11 cellular contexts compared by ENCODE assay signal in the genomic region with DNA sequence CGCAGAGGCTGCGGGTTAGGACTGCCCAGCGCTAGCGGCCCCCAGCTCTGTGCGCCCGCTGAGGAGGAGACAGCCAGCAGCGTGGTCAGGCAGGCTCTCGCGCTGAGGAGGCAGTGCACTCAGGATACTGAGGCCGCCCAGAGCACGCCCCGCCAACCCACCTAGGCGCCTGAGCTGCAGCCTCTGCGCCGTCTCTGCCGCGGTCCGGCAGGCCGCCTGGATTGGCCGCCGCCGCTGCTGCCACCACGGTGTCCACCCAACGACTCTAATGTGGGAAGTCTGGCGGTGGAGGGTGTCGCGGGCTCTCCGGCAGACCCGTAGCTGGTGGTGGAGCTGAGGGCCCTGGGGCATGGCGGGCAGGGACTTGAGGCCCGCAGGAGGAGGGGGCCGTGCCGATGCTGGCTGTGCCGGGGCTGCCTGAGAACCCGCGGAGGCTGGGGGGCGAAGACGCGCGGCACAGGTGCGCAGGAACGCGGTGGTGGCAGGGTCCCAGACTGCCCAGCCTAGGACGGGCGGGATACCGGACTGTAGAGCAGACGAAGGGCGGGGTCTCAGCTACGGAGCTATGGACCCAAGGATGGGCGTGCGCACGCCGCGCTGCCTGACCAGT.
A peak's percentile ranks its signal among the peaks of the same experiment; 100 is the strongest.
DNase-seq lines count a peak whose midpoint lies in the region; ATAC-seq and TF ChIP-seq lines count a peak whose summit lies in the region.
"Had no signal": no experiment of that assay in that cellular context is flagged by ENCODE, and none has a peak within 500 bp of the region (broad histone marks: within the 10 kb centered on the region; RNA-seq: fewer than 3 reads in every experiment).

No MANE protein-coding gene starts in this region.

- no peak overlapping the region for H3K27ac Mint-ChIP-seq in natural killer cell treated with Interleukin-12 subunit alpha and Interleukin-12 subunit beta and Interleukin-15 and Interleukin-18, amount 100 ng/mL, for 72 hours
- H3K27ac Mint-ChIP-seq in natural killer cell (no peak overlapping the region), nephron progenitor cell (no peak overlapping the region), Calu3 (ENCODE audit: unreplicated experiment) (no peak overlapping the region)

- CTCF ChIA-PET in Calu3 (lab: Charles Lee) = no interaction called here

- peaks cover 36 to 54% of the 10 kb centered on the region in 2 donors for H3K27me3 Mint-ChIP-seq in natural killer cell treated with Interleukin-12 subunit alpha and Interleukin-12 subunit beta and Interleukin-15 and Interleukin-18, amount 100 ng/mL, for 72 hours
- H3K27me3 Mint-ChIP-seq in natural killer cell (ENCODE audit: low read depth in 2 of 2) = peaks cover 49 to 55% of the 10 kb centered on the region in 2 donors
- H3K27me3 Mint-ChIP-seq in nephron progenitor cell (ENCODE audit: low read depth, poor library complexity) = peaks cover 95% of the 10 kb centered on the region
- H3K27me3 Mint-ChIP-seq in Calu3 (ENCODE audit: unreplicated experiment) = peaks cover 29% of the 10 kb centered on the region

- no peaks in the 10 kb centered on the region for H3K4me1 Mint-ChIP-seq in natural killer cell treated with Interleukin-12 subunit alpha and Interleukin-12 subunit beta and Interleukin-15 and Interleukin-18, amount 100 ng/mL, for 72 hours (ENCODE audit: low read depth in 2 of 2)
- H3K4me1 Mint-ChIP-seq in natural killer cell (no peaks in the 10 kb centered on the region), nephron progenitor cell (peaks cover 5% of the 10 kb centered on the region), Calu3 (ENCODE audit: low read depth, unreplicated experiment) (no peaks in the 10 kb centered on the region)

- no peaks in the 10 kb centered on the region for H3K27me3 ChIP-seq in aorta (ENCODE audit: control insufficient read depth in 1 of 2, insufficient read depth in 2 of 2, low read length in 1 of 2)
- H3K27me3 ChIP-seq: BLaER1 treated with 17β-estradiol and CSF1 and Interleukin-3, amounts not matched to agents 10 nM and 100 nM; MG63 had no signal

- H3K4me1 ChIP-seq in aorta (ENCODE audit: control insufficient read depth in 1 of 2, insufficient read depth in 2 of 2, low read length in 2 of 2) = no peaks in the 10 kb centered on the region

- 1 to 2% methylated on average over 51 to 54 of the region's 54 CpGs for WGBS in aorta, 2 donors

- TF ChIP-seq CTCF in natural killer cell (IDR thresholded peaks at IDR 0.05) (no peak), fibroblast of pulmonary artery (IDR thresholded peaks at IDR 0.05; ENCODE audit: low read length, missing control alignments) (no peak), nephron progenitor cell (IDR thresholded peaks at IDR 0.05) (no peak), Calu3 (IDR thresholded peaks at IDR 0.05; ENCODE audit: unreplicated experiment) (no peak)

- H3K4me3 ChIP-seq in fibroblast of pulmonary artery (replicated peaks; ENCODE audit: low read depth, low read length) (no peak overlapping the region), aorta (ENCODE audit: low read length in 2 of 2) (no peak overlapping the region)
- H3K4me3 ChIP-seq: BLaER1 treated with 17β-estradiol and CSF1 and Interleukin-3, amounts not matched to agents 10 nM and 100 nM; MG63 had no signal

- no peak for DNase-seq in natural killer cell treated with Interleukin-12 subunit alpha and Interleukin-12 subunit beta and Interleukin-15 and Interleukin-18, amount 100 ng/mL, for 72 hours (ENCODE audit: low spot score)
- DNase-seq in natural killer cell = no peak
- peak; percentile 1 for DNase-seq in fibroblast of pulmonary artery (ENCODE audit: low read depth)
- DNase-seq in nephron progenitor cell = peak; percentile 62
- DNase-seq in aorta = peak in 1 of 2 donors; percentile 45
- DNase-seq in Calu3 = no peak
- DNase-seq in activated CD8-positive, alpha-beta memory T cell treated with anti-CD3 and anti-CD28 coated beads for 24 hours = no peak
- DNase-seq: MG63 had no signal

- BruUV-seq in Calu3 (replicated peaks; lab: Mats Ljungman, UMichigan) = no TSS peak

- H3K9me3 ChIP-seq in aorta (ENCODE audit: control insufficient read depth, low read length) = no peaks in the 10 kb centered on the region
- H3K9me3 ChIP-seq: MG63 had no signal

- H3K36me3 Mint-ChIP-seq in natural killer cell treated with Interleukin-12 subunit alpha and Interleukin-12 subunit beta and Interleukin-15 and Interleukin-18, amount 100 ng/mL, for 72 hours = no peaks in the 10 kb centered on the region
- H3K36me3 Mint-ChIP-seq in natural killer cell (no peaks in the 10 kb centered on the region), nephron progenitor cell (ENCODE audit: low read depth) (no peaks in the 10 kb centered on the region), Calu3 (ENCODE audit: insufficient read depth, unreplicated experiment) (no peaks in the 10 kb centered on the region)

- H3K36me3 ChIP-seq in aorta (ENCODE audit: control insufficient read depth in 1 of 2, insufficient read depth in 2 of 2, low read length in 1 of 2) = no peaks in the 10 kb centered on the region
- H3K36me3 ChIP-seq: BLaER1 treated with 17β-estradiol and CSF1 and Interleukin-3, amounts not matched to agents 10 nM and 100 nM; MG63 had no signal

- H3K9me3 Mint-ChIP-seq in natural killer cell treated with Interleukin-12 subunit alpha and Interleukin-12 subunit beta and Interleukin-15 and Interleukin-18, amount 100 ng/mL, for 72 hours = no peaks in the 10 kb centered on the region
- H3K9me3 Mint-ChIP-seq in natural killer cell = no peaks in the 10 kb centered on the region
- peaks cover 11% of the 10 kb centered on the region for H3K9me3 Mint-ChIP-seq in nephron progenitor cell
- H3K9me3 Mint-ChIP-seq in Calu3 (ENCODE audit: low read depth, unreplicated experiment) = no peaks in the 10 kb centered on the region

- intact Hi-C loops in natural killer cell (cut with micrococcal nuclease) (no loop called here), aorta (cut with DNase I) (no loop called here), Calu3 (cut with micrococcal nuclease; ENCODE audit: unreplicated experiment) (no loop called here)

- ATAC-seq in natural killer cell treated with Interleukin-12 subunit alpha and Interleukin-12 subunit beta and Interleukin-15 and Interleukin-18, amount 100 ng/mL, for 72 hours = peak; percentile 33 to 40
- ATAC-seq in natural killer cell (no peak), aorta (ENCODE audit: low FRiP score) (peak; percentile 69), GM21529 (IDR thresholded peaks at IDR 0.05; ENCODE audit: unreplicated experiment) (no peak)

- H3K4me3 Mint-ChIP-seq in natural killer cell treated with Interleukin-12 subunit alpha and Interleukin-12 subunit beta and Interleukin-15 and Interleukin-18, amount 100 ng/mL, for 72 hours = no peak overlapping the region
- H3K4me3 Mint-ChIP-seq in natural killer cell = no peak overlapping the region
- peak overlapping the region; percentile 78 for H3K4me3 Mint-ChIP-seq in nephron progenitor cell
- H3K4me3 Mint-ChIP-seq in Calu3 (ENCODE audit: low read depth, unreplicated experiment) = no peak overlapping the region

- no peak overlapping the region for H3K27ac ChIP-seq in aorta (ENCODE audit: low read depth in 1 of 2, low read length in 2 of 2)
- H3K27ac ChIP-seq: BLaER1 treated with 17β-estradiol and CSF1 and Interleukin-3, amounts not matched to agents 10 nM and 100 nM; RWPE1 had no signal

Comparison
In these comparisons a context has a peak if more than half of its experiments do, and no peak if none do; other contexts are left out.
1. ATAC-seq: peak in natural killer cell treated with Interleukin-12 subunit alpha and Interleukin-12 subunit beta and Interleukin-15 and Interleukin-18, amount 100 ng/mL, for 72 hours (2 of 2) and aorta (single experiment); none in natural killer cell (0 of 3) and GM21529 (single experiment).
2. DNase-seq: peak in fibroblast of pulmonary artery (single experiment) and nephron progenitor cell (single experiment); none in natural killer cell treated with Interleukin-12 subunit alpha and Interleukin-12 subunit beta and Interleukin-15 and Interleukin-18, amount 100 ng/mL, for 72 hours (single experiment), natural killer cell (single experiment), Calu3 (single experiment) and activated CD8-positive, alpha-beta memory T cell treated with anti-CD3 and anti-CD28 coated beads for 24 hours (single experiment).